ENCODE assay signal across 8 cellular contexts in genomic region chr15:92881838-92882696, GRCh38. TPM values are rescaled to one million over a fixed set of nuclear protein-coding genes. Genes with fewer than 3 reads are reported as not detected.
A peak's percentile ranks its signal among the peaks of the same experiment; 100 is the strongest.
DNase-seq lines count a peak whose midpoint lies in the region; ATAC-seq and TF ChIP-seq lines count a peak whose summit lies in the region.

No MANE protein-coding gene starts in this region.

- intact Hi-C loops in spleen (cut with DNase I; ENCODE audit: low total_unique reads): no loop called here

- TF ChIP-seq POLR2A in spleen (IDR thresholded peaks at IDR 0.05): peak in 2 of 3 donors; percentile 87 to 97

- H3K4me3 ChIP-seq in spleen: peak overlapping the region in 7 of 8 donors; percentile 11 to 92 (median 37)

- TF ChIP-seq CTCF in AG09319 (IDR thresholded peaks at IDR 0.05; ENCODE audit: low read depth, low read length) (no peak), spleen (IDR thresholded peaks at IDR 0.05 in 8 of 11, conservative IDR thresholded peaks at IDR 0.05 in 3 of 11) (no peak)

- peaks cover 28 to 73% (median 52%) of the 10 kb centered on the region in 6 donors for H3K4me1 ChIP-seq in spleen

- H3K36me3 ChIP-seq in spleen: peaks cover 0 to 17% (median 10%) of the 10 kb centered on the region in 6 donors

- H3K27me3 ChIP-seq in spleen (replicated peaks in 1 of 7): no peaks in the 10 kb centered on the region

- WGBS in spleen, 5 donors: 9 to 20% (median 10%) methylated on average over 20 to 41 of the region's 41 CpGs

- peak; percentile 100 for DNase-seq in AG09319 (ENCODE audit: extremely low read depth, low read depth)
- DNase-seq in NCI-H345 (lab: John Stamatoyannopoulos, UW): peak; percentile 98
- peak; percentile 94 to 98 (median 96) for DNase-seq in activated CD4-positive, CD25-positive, alpha-beta regulatory T cell (lab: John Stamatoyannopoulos, UW)
- DNase-seq in central memory CD4-positive, alpha-beta T cell: peak; percentile 99
- DNase-seq in inferior parietal cortex (ENCODE audit: extremely low spot score): peak; percentile 100
- DNase-seq in spleen: peak; percentile 99

- H3K9me3 ChIP-seq in spleen: no peaks in the 10 kb centered on the region

- ATAC-seq in GM19025 (IDR thresholded peaks at IDR 0.05; ENCODE audit: low read depth, unreplicated experiment): peak; percentile 96
- peak; percentile 93 for ATAC-seq in HG03280 (IDR thresholded peaks at IDR 0.05; ENCODE audit: unreplicated experiment)

- H3K27ac ChIP-seq in spleen: peak overlapping the region; percentile 79 to 100 (median 100)

RNA-seq across cellular contexts. Expression of gene CHD2, which starts 18.1 kb away (rescaled TPM):
- 100 to 1,000 TPM; 160 to 232 (median 204) TPM for total RNA-seq in spleen
- 10 to 100 TPM; 37.3 to 44.0 (median 43.2) TPM for polyA plus RNA-seq in spleen

Comparison
In these comparisons a context has a peak if more than half of its experiments do, and no peak if none do; other contexts are left out.
1. Peak in every context shown above with its lines: DNase-seq, ATAC-seq, H3K4me3 ChIP-seq and H3K27ac ChIP-seq.